ENCODE assay signal across 15 cellular contexts in genomic region chr6:33599413-33599911, GRCh38. TPM values are rescaled to one million over a fixed set of nuclear protein-coding genes. Genes with fewer than 3 reads are reported as not detected.
A peak's percentile ranks its signal among the peaks of the same experiment; 100 is the strongest.
DNase-seq lines count a peak whose midpoint lies in the region; ATAC-seq and TF ChIP-seq lines count a peak whose summit lies in the region.
"Had no signal": no experiment of that assay in that cellular context is flagged by ENCODE, and none has a peak within 500 bp of the region (broad histone marks: within the 10 kb centered on the region; RNA-seq: fewer than 3 reads in every experiment).

No MANE protein-coding gene starts in this region.

- H3K27ac ChIP-seq in osteoblast (ENCODE audit: low read depth, low read length), result no peak overlapping the region

- DNase-seq in ELR (ENCODE audit: low read depth), result peak; percentile 90
- peak; percentile 83 for DNase-seq in NCI-H226
- peak; percentile 80 for DNase-seq in epithelial cell of proximal tubule (ENCODE audit: low read depth)
- peak; percentile 57 for DNase-seq in osteoblast (ENCODE audit: insufficient read length, low spot score, missing footprints)
- DNase-seq in DMS153 treated with DMSO at 0.1 percent for 48 hours (lab: John Stamatoyannopoulos, UW; ENCODE audit: unreplicated experiment), result no peak
- DNase-seq: Caco-2; erythroblast; NCI-H187; stimulated activated CD4-positive, alpha-beta T cell treated with anti-CD3 and anti-CD28 coated beads, Interleukin-15, amount 100 ng/mL, for 24 hours had no signal

- H3K4me3 ChIP-seq in epithelial cell of proximal tubule (ENCODE audit: low read depth, low read length) (no peak overlapping the region), osteoblast (ENCODE audit: insufficient read depth, low read length) (no peak overlapping the region)
- H3K4me3 ChIP-seq: GM12878 had no signal

- H3K9me3 ChIP-seq in osteoblast (ENCODE audit: low read depth, low read length), result no peaks in the 10 kb centered on the region
- H3K9me3 ChIP-seq: Caco-2 had no signal

- H3K79me2 ChIP-seq in osteoblast (ENCODE audit: insufficient read depth, low read length), result no peaks in the 10 kb centered on the region

- peak overlapping the region; percentile 41 for H2AFZ ChIP-seq in osteoblast (ENCODE audit: low read length)

- no peaks in the 10 kb centered on the region for H4K20me1 ChIP-seq in osteoblast (ENCODE audit: insufficient read depth, low read length)

- TF ChIP-seq CTCF in epithelial cell of proximal tubule (conservative IDR thresholded peaks at IDR 0.05; ENCODE audit: low read depth, low read length), result no peak
- no peak for TF ChIP-seq CTCF in osteoblast (IDR thresholded peaks at IDR 0.05; ENCODE audit: extremely low read depth, low read depth, low read length)

- no peaks in the 10 kb centered on the region for H3K36me3 ChIP-seq in osteoblast (ENCODE audit: insufficient read depth, low read length)

- H3K27me3 ChIP-seq in osteoblast (ENCODE audit: insufficient read depth, low read length), result no peaks in the 10 kb centered on the region

- H3K4me2 ChIP-seq in osteoblast (ENCODE audit: insufficient read depth, low read length), result no peak overlapping the region

- H3K4me1 ChIP-seq in osteoblast (ENCODE audit: insufficient read depth, low read length), result no peaks in the 10 kb centered on the region
- H3K4me1 ChIP-seq: Caco-2 had no signal

- no peak for ATAC-seq in GM18498 (IDR thresholded peaks at IDR 0.05; ENCODE audit: unreplicated experiment)
- no peak for ATAC-seq in GM18870 (IDR thresholded peaks at IDR 0.05; ENCODE audit: unreplicated experiment)
- ATAC-seq in GM18868 (IDR thresholded peaks at IDR 0.05; ENCODE audit: unreplicated experiment), result no peak
- ATAC-seq: natural killer cell treated with Interleukin-12 subunit alpha and Interleukin-12 subunit beta and Interleukin-15 and Interleukin-18, amount 100 ng/mL, for 72 hours; stimulated activated effector memory CD8-positive, alpha-beta T cell treated with anti-CD3 and anti-CD28 coated beads, Interleukin-12 subunit alpha, Interleukin-12 subunit beta, amount 100 ng/mL, for 72 hours had no signal

RNA-seq across cellular contexts. Expression of gene BAK1, which starts 19.4 kb away (rescaled TPM):
- total RNA-seq in epithelial cell of proximal tubule (17.9 and 18.6 TPM in 2 replicates), osteoblast (13.3 and 13.8 TPM in 2 replicates)

RNA-seq across cellular contexts. Expression of gene ITPR3, which starts 21.7 kb away (rescaled TPM):
- total RNA-seq in epithelial cell of proximal tubule (69.3 and 74.4 TPM in 2 replicates), osteoblast (46.7 and 52.2 TPM in 2 replicates)
